21 cellular contexts compared by ENCODE assay signal in the genomic region with DNA sequence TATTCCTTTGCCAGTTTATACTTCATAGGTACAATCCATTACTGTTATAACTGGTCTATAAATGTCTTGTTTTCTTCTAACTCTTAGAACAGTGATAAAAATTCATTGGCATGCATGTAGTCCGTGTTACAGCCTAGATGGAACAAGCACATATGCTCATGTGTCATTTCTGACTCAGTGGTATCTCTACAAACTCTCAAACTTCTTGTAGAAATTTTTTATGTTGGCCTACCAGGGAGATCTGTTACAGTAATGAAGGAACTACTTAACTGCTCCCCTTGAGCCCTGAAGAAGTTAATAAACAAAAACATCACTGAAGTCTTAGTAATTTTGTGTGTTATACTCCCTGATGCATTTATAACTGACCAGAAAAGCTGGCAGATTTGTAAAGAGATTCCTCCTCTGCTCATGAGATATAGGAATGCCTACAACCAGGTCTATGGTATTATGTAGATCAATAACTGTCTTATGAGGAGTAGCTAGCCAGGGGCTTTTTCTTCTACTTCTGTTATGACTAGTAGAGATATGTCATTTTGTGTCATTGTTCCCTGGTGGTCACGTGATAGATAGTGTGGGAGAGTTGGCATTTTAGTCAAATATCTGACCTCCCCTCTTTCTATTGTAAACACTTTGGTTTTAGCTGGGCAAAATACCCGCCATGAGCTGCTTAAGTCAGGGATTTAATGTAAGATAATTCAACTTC. TPM values are rescaled to one million over a fixed set of nuclear protein-coding genes. Genes with fewer than 3 reads are reported as not detected.
DNase-seq lines count a peak whose midpoint lies in the region; ATAC-seq and TF ChIP-seq lines count a peak whose summit lies in the region.
"Had no signal": no experiment of that assay in that cellular context is flagged by ENCODE, and none has a peak within 500 bp of the region (broad histone marks: within the 10 kb centered on the region; RNA-seq: fewer than 3 reads in every experiment).

No MANE protein-coding gene starts in this region.

- TF ChIP-seq POLR2A in ovary (IDR thresholded peaks at IDR 0.05) = no peak

- no peaks in the 10 kb centered on the region for H3K4me1 ChIP-seq in ovary (ENCODE audit: insufficient read depth)
- H3K4me1 ChIP-seq: foreskin keratinocyte, right lobe of liver, testis had no signal

- H3K4me3 ChIP-seq in ovary = no peak overlapping the region
- H3K4me3 ChIP-seq: right lobe of liver, testis had no signal

- ATAC-seq in GM18868 (IDR thresholded peaks at IDR 0.05; ENCODE audit: unreplicated experiment) = peak; percentile 94
- peak; percentile 81 for ATAC-seq in HG02588 (IDR thresholded peaks at IDR 0.05; ENCODE audit: unreplicated experiment)
- peak; percentile 86 for ATAC-seq in HG03378 (IDR thresholded peaks at IDR 0.05; ENCODE audit: unreplicated experiment)
- ATAC-seq: foreskin keratinocyte, left lobe of liver, right lobe of liver had no signal

- H3K27me3 ChIP-seq in ovary = no peaks in the 10 kb centered on the region
- H3K27me3 ChIP-seq: foreskin keratinocyte, testis had no signal

- DNase-seq in GM13977 (ENCODE audit: low spot score) (peak; percentile 14), ovary (no peak), OCI-M1 (lab: John Stamatoyannopoulos, UW) (no peak), SHP77 treated with DMSO at 0.1 percent for 48 hours (lab: John Stamatoyannopoulos, UW) (no peak)
- DNase-seq in stimulated activated CD4-positive, alpha-beta T cell treated with anti-CD3 and anti-CD28 coated beads, Interleukin-4, amount 100 ng/mL, for 4 hours = no peak
- DNase-seq: activated CD4-positive, alpha-beta memory T cell treated with anti-CD3 and anti-CD28 coated beads, Interleukin-2, amount 10 ng/mL, durations not matched to agents 7 days and 5 days; anterior cingulate cortex; Calu3; foreskin keratinocyte; GDM1; Kasumi-1; NCI-H1436; NCI-H510A treated with DMSO at 0.1 percent for 48 hours; occipital lobe; right lobe of liver; stimulated activated CD4-positive, alpha-beta T cell treated with anti-CD3 and anti-CD28 coated beads, Interleukin-1b, Interleukin-23, amount 100 ng/mL, for 48 hours; testis had no signal

- WGBS in ovary, 3 donors = 44 to 51% (median 49%) methylated on average over 3 of the region's 3 CpGs

- TF ChIP-seq CTCF in GM13977 (IDR thresholded peaks at IDR 0.05; ENCODE audit: extremely low read depth, insufficient read depth, missing control alignments) (no peak), ovary (IDR thresholded peaks at IDR 0.05) (no peak)

- intact Hi-C loops in ovary (cut with DNase I) = no loop called here

- no peak overlapping the region for H3K27ac ChIP-seq in ovary
- H3K27ac ChIP-seq: foreskin keratinocyte, right lobe of liver, testis had no signal

- H3K9me3 ChIP-seq in ovary = no peaks in the 10 kb centered on the region
- H3K9me3 ChIP-seq: testis had no signal

- TF ChIP-seq EP300 in ovary (IDR thresholded peaks at IDR 0.05) = no peak

- H3K36me3 ChIP-seq in ovary = no peaks in the 10 kb centered on the region
- H3K36me3 ChIP-seq: right lobe of liver had no signal

- in situ Hi-C loops in GM13977 (cut with MboI; ENCODE audit: low pct_unique_long_range_greater_than_20kb, low sequenced_read_pairs, unreplicated experiment) = no loop called here

RNA-seq across cellular contexts. Expression of gene FAAH2, which starts 53.7 kb away (rescaled TPM):
- total RNA-seq in ovary = 10 to 100 TPM in 1 of 7 donors, 1 to 10 TPM in 4, under 1 TPM in 2; 0.56 to 34.7 (median 1.2) TPM
- under 1 TPM; 0.29 to 0.50 TPM for polyA plus RNA-seq in ovary
